Comparison of ENCODE assay signal across 1 cellular context in the genomic region with DNA sequence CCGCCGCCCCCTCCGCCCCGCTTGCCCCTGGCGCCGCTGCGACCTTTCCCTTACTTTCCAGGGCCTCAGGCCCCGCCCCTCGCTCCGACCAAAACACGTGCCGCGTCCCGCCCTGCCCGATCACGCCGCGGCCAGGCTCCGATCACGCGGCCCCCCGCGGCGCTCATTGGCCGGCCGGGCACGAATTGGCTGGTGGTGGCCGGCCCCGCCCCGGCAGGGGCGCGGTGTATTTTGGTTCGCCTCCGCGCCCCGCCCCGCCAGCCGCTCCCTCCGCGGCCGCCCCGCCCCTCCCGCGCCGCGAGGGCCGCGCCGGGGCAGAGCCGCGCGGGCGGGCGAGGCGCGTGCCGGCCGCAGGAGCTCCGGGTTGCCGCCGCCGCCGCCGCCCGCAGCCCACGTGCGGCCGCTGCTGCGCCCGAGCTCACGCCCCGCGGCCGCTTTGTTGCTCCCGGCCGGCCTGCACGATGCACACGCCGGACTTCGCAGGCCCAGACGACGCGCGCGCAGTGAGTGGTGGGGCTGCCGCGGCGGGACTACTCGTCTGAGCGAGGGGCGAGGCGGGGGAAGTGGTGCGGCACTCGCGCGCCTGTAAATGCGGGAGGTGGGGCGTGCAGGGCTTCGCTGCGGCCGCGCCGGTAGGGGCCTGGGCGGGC.
TF ChIP-seq lines count a peak whose summit lies in the region.

KLF11 (plus strand) TSS at position 295 of the 650 bp plus-strand sequence; CDS start at position 462, 167 bp downstream.

TF ChIP-seq in HepG2, 621 proteins besides CTCF, POLR2A, EP300 and RAD21 (continued from another document and continues in another):
- no peak for TF ChIP-seq ZHX2 (IDR thresholded peaks at IDR 0.05; ENCODE audit: low read depth)
- peak; percentile 99 for TF ChIP-seq ZHX2 (CRISPR knock-in tag; IDR thresholded peaks at IDR 0.05; ENCODE audit: borderline replicate concordance)
- TF ChIP-seq ZNF619 (CRISPR knock-in tag; IDR thresholded peaks at IDR 0.05): no peak
- no peak for TF ChIP-seq CREB1 (IDR thresholded peaks at IDR 0.05)
- TF ChIP-seq CREB1 (CRISPR knock-in tag; IDR thresholded peaks at IDR 0.05): no peak
- 0 out of 2 replicates have a peak, but pooled peaks have one; percentile 33 for TF ChIP-seq KAT8 (CRISPR knock-in tag; IDR thresholded peaks at IDR 0.05)
- 0 out of 2 replicates have a peak, but pooled peaks have one; percentile 43 for TF ChIP-seq ZNF468 (CRISPR knock-in tag; IDR thresholded peaks at IDR 0.05)
- TF ChIP-seq, protein P1, sequence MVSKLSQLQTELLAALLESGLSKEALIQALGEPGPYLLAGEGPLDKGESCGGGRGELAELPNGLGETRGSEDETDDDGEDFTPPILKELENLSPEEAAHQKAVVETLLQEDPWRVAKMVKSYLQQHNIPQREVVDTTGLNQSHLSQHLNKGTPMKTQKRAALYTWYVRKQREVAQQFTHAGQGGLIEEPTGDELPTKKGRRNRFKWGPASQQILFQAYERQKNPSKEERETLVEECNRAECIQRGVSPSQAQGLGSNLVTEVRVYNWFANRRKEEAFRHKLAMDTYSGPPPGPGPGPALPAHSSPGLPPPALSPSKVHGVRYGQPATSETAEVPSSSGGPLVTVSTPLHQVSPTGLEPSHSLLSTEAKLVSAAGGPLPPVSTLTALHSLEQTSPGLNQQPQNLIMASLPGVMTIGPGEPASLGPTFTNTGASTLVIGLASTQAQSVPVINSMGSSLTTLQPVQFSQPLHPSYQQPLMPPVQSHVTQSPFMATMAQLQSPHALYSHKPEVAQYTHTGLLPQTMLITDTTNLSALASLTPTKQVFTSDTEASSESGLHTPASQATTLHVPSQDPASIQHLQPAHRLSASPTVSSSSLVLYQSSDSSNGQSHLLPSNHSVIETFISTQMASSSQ (IDR thresholded peaks at IDR 0.05; ENCODE audit: low read depth): no peak
- TF ChIP-seq, protein P1 (CRISPR knock-in tag; IDR thresholded peaks at IDR 0.05; ENCODE audit: borderline replicate concordance): peak; percentile 83
- no peak for TF ChIP-seq ZNF512 (CRISPR knock-in tag; IDR thresholded peaks at IDR 0.05)
- peak; percentile 21; the same call in 1 of the 2 replicates for TF ChIP-seq ETV5 (CRISPR knock-in tag; IDR thresholded peaks at IDR 0.05; ENCODE audit: borderline replicate concordance)
- peak; percentile 76 for TF ChIP-seq ZFY (CRISPR knock-in tag; IDR thresholded peaks at IDR 0.05)
- TF ChIP-seq PRDM10 (CRISPR knock-in tag; IDR thresholded peaks at IDR 0.05; ENCODE audit: low read depth): no peak
- peak; percentile 96 for TF ChIP-seq IRX3 (CRISPR knock-in tag; IDR thresholded peaks at IDR 0.05; ENCODE audit: borderline replicate concordance, low read depth)
- no peak for TF ChIP-seq HNRNPUL1 (IDR thresholded peaks at IDR 0.05; ENCODE audit: low read depth, low read length)
- peak; percentile 78 for TF ChIP-seq PRDM15 (CRISPR knock-in tag; IDR thresholded peaks at IDR 0.05)
- peak; percentile 68; the same call in 1 of the 2 replicates for TF ChIP-seq MIXL1 (CRISPR knock-in tag; IDR thresholded peaks at IDR 0.05)
- no peak for TF ChIP-seq SOX13 (IDR thresholded peaks at IDR 0.05)
- TF ChIP-seq SOX13 (CRISPR knock-in tag; conservative IDR thresholded peaks at IDR 0.05 in 1 of 2, IDR thresholded peaks at IDR 0.05 in 1 of 2): peak in 1 of 2 experiments; percentile 60; a peak in 1 of 4 replicates
- TF ChIP-seq ZNF550 (CRISPR knock-in tag; IDR thresholded peaks at IDR 0.05; ENCODE audit: borderline replicate concordance): no peak
- TF ChIP-seq ZNF18 (CRISPR knock-in tag; IDR thresholded peaks at IDR 0.05; ENCODE audit: insufficient replicate concordance): peak; percentile 90
- peak; percentile 81; the same call in 1 of the 2 replicates for TF ChIP-seq ZNF589 (CRISPR knock-in tag; conservative IDR thresholded peaks at IDR 0.05)
- TF ChIP-seq ZNF879 (CRISPR knock-in tag; IDR thresholded peaks at IDR 0.05): peak; percentile 98
